Comparison of ENCODE assay signal across 1 cellular context in the genomic region with DNA sequence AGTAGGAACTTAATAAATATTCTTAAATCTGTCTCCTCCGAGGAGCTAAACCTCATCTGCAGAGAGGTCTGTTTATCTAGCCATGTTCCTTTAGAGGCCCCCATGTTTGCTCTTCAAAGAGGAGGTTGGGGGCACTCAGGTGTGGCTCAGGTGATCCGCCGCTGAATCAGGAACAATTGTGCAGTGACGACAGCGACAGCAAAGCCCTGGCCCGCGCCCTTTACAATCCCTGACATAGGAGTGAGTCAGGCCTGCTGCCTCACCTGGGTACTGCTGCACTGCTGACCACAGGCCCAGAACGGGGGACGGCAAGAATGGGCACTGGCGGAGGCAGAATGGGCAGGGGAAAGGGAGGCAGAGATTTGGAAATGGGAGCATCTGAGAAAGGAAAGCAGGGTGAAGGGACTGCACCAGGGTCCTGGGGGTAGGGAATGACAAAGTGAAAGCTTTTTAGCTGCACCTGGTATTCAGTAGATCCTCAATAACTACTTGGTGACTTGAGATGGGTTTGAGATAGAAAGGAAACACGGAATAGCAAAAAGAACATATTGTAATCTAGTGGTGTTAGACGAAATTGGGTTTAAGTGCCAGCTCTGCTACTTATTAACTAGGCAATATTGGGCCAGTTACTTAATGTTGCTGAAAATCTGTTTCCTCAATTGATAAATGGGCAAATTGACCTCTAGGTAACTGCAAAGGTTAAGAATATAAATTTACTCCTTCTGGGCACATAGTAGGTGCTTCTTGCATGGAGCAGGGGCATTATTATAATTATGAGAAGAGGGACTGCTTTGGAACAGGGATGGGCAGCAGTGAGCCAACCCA.
TF ChIP-seq lines count a peak whose summit lies in the region.

No MANE protein-coding gene starts in this region.

TF ChIP-seq in HepG2, 621 proteins besides CTCF, POLR2A, EP300 and RAD21 (continued from another document and continues in another):
- TF ChIP-seq, protein P1, sequence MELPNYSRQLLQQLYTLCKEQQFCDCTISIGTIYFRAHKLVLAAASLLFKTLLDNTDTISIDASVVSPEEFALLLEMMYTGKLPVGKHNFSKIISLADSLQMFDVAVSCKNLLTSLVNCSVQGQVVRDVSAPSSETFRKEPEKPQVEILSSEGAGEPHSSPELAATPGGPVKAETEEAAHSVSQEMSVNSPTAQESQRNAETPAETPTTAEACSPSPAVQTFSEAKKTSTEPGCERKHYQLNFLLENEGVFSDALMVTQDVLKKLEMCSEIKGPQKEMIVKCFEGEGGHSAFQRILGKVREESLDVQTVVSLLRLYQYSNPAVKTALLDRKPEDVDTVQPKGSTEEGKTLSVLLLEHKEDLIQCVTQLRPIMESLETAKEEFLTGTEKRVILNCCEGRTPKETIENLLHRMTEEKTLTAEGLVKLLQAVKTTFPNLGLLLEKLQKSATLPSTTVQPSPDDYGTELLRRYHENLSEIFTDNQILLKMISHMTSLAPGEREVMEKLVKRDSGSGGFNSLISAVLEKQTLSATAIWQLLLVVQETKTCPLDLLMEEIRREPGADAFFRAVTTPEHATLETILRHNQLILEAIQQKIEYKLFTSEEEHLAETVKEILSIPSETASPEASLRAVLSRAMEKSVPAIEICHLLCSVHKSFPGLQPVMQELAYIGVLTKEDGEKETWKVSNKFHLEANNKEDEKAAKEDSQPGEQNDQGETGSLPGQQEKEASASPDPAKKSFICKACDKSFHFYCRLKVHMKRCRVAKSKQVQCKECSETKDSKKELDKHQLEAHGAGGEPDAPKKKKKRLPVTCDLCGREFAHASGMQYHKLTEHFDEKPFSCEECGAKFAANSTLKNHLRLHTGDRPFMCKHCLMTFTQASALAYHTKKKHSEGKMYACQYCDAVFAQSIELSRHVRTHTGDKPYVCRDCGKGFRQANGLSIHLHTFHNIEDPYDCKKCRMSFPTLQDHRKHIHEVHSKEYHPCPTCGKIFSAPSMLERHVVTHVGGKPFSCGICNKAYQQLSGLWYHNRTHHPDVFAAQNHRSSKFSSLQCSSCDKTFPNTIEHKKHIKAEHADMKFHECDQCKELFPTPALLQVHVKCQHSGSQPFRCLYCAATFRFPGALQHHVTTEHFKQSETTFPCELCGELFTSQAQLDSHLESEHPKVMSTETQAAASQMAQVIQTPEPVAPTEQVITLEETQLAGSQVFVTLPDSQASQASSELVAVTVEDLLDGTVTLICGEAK (IDR thresholded peaks at IDR 0.05): no peak
- TF ChIP-seq, protein P1 (CRISPR knock-in tag; IDR thresholded peaks at IDR 0.05): peak; percentile 28; the same call in 1 of the 2 replicates
- TF ChIP-seq, protein P2, sequence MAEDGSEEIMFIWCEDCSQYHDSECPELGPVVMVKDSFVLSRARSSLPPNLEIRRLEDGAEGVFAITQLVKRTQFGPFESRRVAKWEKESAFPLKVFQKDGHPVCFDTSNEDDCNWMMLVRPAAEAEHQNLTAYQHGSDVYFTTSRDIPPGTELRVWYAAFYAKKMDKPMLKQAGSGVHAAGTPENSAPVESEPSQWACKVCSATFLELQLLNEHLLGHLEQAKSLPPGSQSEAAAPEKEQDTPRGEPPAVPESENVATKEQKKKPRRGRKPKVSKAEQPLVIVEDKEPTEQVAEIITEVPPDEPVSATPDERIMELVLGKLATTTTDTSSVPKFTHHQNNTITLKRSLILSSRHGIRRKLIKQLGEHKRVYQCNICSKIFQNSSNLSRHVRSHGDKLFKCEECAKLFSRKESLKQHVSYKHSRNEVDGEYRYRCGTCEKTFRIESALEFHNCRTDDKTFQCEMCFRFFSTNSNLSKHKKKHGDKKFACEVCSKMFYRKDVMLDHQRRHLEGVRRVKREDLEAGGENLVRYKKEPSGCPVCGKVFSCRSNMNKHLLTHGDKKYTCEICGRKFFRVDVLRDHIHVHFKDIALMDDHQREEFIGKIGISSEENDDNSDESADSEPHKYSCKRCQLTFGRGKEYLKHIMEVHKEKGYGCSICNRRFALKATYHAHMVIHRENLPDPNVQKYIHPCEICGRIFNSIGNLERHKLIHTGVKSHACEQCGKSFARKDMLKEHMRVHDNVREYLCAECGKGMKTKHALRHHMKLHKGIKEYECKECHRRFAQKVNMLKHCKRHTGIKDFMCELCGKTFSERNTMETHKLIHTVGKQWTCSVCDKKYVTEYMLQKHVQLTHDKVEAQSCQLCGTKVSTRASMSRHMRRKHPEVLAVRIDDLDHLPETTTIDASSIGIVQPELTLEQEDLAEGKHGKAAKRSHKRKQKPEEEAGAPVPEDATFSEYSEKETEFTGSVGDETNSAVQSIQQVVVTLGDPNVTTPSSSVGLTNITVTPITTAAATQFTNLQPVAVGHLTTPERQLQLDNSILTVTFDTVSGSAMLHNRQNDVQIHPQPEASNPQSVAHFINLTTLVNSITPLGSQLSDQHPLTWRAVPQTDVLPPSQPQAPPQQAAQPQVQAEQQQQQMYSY (CRISPR knock-in tag; IDR thresholded peaks at IDR 0.05): no peak
- TF ChIP-seq ZEB1 (IDR thresholded peaks at IDR 0.05; ENCODE audit: insufficient replicate concordance, low read depth) (peak; percentile 94), ZIK1 (CRISPR knock-in tag; IDR thresholded peaks at IDR 0.05; ENCODE audit: borderline replicate concordance, low read depth) (no peak), GFI1 (CRISPR knock-in tag; IDR thresholded peaks at IDR 0.05; ENCODE audit: borderline replicate concordance) (peak; percentile 66), NCOR1 (IDR thresholded peaks at IDR 0.05; ENCODE audit: borderline replicate concordance, low read length) (0 out of 2 replicates have a peak, but pooled peaks have one; percentile 33), DNMT3B (CRISPR knock-in tag; conservative IDR thresholded peaks at IDR 0.05) (0 out of 2 replicates have a peak, but pooled peaks have one; percentile 23), STAT5B (CRISPR knock-in tag; IDR thresholded peaks at IDR 0.05) (no peak), ZNF781 (CRISPR knock-in tag; IDR thresholded peaks at IDR 0.05; ENCODE audit: borderline replicate concordance, not compliant biosample characterization) (peak; percentile 86), CHD2 (IDR thresholded peaks at IDR 0.05; ENCODE audit: low read depth, low read length) (no peak), ZNF773 (CRISPR knock-in tag; IDR thresholded peaks at IDR 0.05; ENCODE audit: borderline replicate concordance) (no peak), ZNF343 (CRISPR knock-in tag; IDR thresholded peaks at IDR 0.05) (no peak), HNRNPL (IDR thresholded peaks at IDR 0.05; ENCODE audit: low read depth, low read length) (peak; percentile 74; the same call in 1 of the 2 replicates), GATAD2A (CRISPR knock-in tag; IDR thresholded peaks at IDR 0.05) (peak; percentile 67), ZNF33B (CRISPR knock-in tag; IDR thresholded peaks at IDR 0.05) (0 out of 2 replicates have a peak, but pooled peaks have one; percentile 13), MZF1 (CRISPR knock-in tag; IDR thresholded peaks at IDR 0.05; ENCODE audit: borderline replicate concordance) (0 out of 2 replicates have a peak, but pooled peaks have one; percentile 31), ZFP90 (CRISPR knock-in tag; IDR thresholded peaks at IDR 0.05; ENCODE audit: borderline replicate concordance) (0 out of 2 replicates have a peak, but pooled peaks have one; percentile 2), ZNF260 (CRISPR knock-in tag; IDR thresholded peaks at IDR 0.05; ENCODE audit: borderline replicate concordance, low read depth) (no peak), TCF7 (IDR thresholded peaks at IDR 0.05; ENCODE audit: low read depth) (peak; percentile 38; the same call in 1 of the 2 replicates), MTA1 (CRISPR knock-in tag; IDR thresholded peaks at IDR 0.05; ENCODE audit: borderline replicate concordance) (peak; percentile 49; the same call in 1 of the 2 replicates), ZSCAN21 (CRISPR knock-in tag; IDR thresholded peaks at IDR 0.05; ENCODE audit: borderline replicate concordance) (0 out of 2 replicates have a peak, but pooled peaks have one; percentile 21)
- TF ChIP-seq, protein P3, sequence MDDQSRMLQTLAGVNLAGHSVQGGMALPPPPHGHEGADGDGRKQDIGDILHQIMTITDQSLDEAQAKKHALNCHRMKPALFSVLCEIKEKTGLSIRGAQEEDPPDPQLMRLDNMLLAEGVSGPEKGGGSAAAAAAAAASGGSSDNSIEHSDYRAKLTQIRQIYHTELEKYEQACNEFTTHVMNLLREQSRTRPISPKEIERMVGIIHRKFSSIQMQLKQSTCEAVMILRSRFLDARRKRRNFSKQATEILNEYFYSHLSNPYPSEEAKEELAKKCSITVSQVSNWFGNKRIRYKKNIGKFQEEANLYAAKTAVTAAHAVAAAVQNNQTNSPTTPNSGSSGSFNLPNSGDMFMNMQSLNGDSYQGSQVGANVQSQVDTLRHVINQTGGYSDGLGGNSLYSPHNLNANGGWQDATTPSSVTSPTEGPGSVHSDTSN (CRISPR knock-in tag; IDR thresholded peaks at IDR 0.05; ENCODE audit: borderline replicate concordance): no peak
- TF ChIP-seq, protein P4, sequence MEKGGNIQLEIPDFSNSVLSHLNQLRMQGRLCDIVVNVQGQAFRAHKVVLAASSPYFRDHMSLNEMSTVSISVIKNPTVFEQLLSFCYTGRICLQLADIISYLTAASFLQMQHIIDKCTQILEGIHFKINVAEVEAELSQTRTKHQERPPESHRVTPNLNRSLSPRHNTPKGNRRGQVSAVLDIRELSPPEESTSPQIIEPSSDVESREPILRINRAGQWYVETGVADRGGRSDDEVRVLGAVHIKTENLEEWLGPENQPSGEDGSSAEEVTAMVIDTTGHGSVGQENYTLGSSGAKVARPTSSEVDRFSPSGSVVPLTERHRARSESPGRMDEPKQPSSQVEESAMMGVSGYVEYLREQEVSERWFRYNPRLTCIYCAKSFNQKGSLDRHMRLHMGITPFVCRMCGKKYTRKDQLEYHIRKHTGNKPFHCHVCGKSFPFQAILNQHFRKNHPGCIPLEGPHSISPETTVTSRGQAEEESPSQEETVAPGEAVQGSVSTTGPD (CRISPR knock-in tag; IDR thresholded peaks at IDR 0.05): no peak
- TF ChIP-seq, protein P5, sequence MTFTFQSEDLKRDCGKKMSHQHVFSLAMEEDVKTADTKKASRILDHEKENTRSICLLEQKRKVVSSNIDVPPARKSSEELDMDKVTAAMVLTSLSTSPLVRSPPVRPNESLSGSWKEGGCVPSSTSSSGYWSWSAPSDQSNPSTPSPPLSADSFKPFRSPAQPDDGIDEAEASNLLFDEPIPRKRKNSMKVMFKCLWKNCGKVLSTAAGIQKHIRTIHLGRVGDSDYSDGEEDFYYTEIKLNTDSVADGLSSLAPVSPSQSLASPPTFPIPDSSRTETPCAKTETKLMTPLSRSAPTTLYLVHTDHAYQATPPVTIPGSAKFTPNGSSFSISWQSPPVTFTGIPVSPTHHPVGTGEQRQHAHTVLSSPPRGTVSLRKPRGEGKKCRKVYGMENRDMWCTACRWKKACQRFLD (CRISPR knock-in tag; IDR thresholded peaks at IDR 0.05; ENCODE audit: borderline replicate concordance): 0 out of 2 replicates have a peak, but pooled peaks have one; percentile 37
- TF ChIP-seq, protein P6, sequence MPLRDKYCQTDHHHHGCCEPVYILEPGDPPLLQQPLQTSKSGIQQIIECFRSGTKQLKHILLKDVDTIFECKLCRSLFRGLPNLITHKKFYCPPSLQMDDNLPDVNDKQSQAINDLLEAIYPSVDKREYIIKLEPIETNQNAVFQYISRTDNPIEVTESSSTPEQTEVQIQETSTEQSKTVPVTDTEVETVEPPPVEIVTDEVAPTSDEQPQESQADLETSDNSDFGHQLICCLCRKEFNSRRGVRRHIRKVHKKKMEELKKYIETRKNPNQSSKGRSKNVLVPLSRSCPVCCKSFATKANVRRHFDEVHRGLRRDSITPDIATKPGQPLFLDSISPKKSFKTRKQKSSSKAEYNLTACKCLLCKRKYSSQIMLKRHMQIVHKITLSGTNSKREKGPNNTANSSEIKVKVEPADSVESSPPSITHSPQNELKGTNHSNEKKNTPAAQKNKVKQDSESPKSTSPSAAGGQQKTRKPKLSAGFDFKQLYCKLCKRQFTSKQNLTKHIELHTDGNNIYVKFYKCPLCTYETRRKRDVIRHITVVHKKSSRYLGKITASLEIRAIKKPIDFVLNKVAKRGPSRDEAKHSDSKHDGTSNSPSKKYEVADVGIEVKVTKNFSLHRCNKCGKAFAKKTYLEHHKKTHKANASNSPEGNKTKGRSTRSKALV (CRISPR knock-in tag; IDR thresholded peaks at IDR 0.05): 0 out of 2 replicates have a peak, but pooled peaks have one; percentile 43
- TF ChIP-seq, protein P7, sequence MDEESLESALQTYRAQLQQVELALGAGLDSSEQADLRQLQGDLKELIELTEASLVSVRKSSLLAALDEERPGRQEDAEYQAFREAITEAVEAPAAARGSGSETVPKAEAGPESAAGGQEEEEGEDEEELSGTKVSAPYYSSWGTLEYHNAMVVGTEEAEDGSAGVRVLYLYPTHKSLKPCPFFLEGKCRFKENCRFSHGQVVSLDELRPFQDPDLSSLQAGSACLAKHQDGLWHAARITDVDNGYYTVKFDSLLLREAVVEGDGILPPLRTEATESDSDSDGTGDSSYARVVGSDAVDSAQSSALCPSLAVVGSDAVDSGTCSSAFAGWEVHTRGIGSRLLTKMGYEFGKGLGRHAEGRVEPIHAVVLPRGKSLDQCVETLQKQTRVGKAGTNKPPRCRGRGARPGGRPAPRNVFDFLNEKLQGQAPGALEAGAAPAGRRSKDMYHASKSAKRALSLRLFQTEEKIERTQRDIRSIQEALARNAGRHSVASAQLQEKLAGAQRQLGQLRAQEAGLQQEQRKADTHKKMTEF (CRISPR knock-in tag; IDR thresholded peaks at IDR 0.05): peak; percentile 24; the same call in 1 of the 2 replicates
